Comparison of ENCODE assay signal across 8 cellular contexts in the genomic region with DNA sequence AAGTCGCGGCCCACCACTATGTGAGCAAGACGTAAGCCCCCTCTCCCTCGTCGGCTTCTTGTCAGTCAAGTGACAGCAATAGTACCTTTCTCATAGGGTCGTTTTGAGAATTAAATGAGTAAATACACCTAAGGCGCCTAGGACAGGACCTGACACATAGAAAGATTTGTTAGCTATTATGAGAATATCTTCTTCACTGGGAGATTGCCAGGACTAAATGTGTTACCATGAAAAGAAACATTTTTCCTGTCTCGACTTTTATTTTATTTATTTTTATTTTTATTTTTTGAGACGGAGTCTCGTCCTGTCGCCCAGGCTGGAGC. TPM values are rescaled to one million over a fixed set of nuclear protein-coding genes. Genes with fewer than 3 reads are reported as not detected.
A peak's percentile ranks its signal among the peaks of the same experiment; 100 is the strongest.
DNase-seq lines count a peak whose midpoint lies in the region; TF ChIP-seq lines count a peak whose summit lies in the region.

No MANE protein-coding gene starts in this region.

- TF ChIP-seq POLR2A in testis (IDR thresholded peaks at IDR 0.05), result no peak

- H3K36me3 ChIP-seq in kidney epithelial cell (ENCODE audit: control insufficient read depth, insufficient read depth, low read length) (no peaks in the 10 kb centered on the region), testis (ENCODE audit: low read depth, missing control alignments) (no peaks in the 10 kb centered on the region)

- peak overlapping the region; percentile 63 for H3K4me3 ChIP-seq in kidney epithelial cell (ENCODE audit: low read depth, low read length)
- peak overlapping the region; percentile 70 to 78 for H3K4me3 ChIP-seq in testis

- H3K9me3 ChIP-seq in testis, result no peaks in the 10 kb centered on the region

- no peaks in the 10 kb centered on the region for H3K27me3 Mint-ChIP-seq in T-helper 2 cell treated with Interferon-gamma antibody and Interleukin-4, amounts not matched to agents 5 μg/mL and 100 μg/mL, for 36 hours (ENCODE audit: low read depth)

- H3K27me3 ChIP-seq in kidney epithelial cell (ENCODE audit: control insufficient read depth, insufficient read depth, low read length), result no peaks in the 10 kb centered on the region
- H3K27me3 ChIP-seq in testis, result no peaks in the 10 kb centered on the region

- peaks cover 37% of the 10 kb centered on the region for H3K4me1 Mint-ChIP-seq in T-helper 2 cell treated with Interferon-gamma antibody and Interleukin-4, amounts not matched to agents 5 μg/mL and 100 μg/mL, for 36 hours (ENCODE audit: low read depth)

- H3K36me3 Mint-ChIP-seq in T-helper 2 cell treated with Interferon-gamma antibody and Interleukin-4, amounts not matched to agents 5 μg/mL and 100 μg/mL, for 36 hours (ENCODE audit: low read depth), result peaks cover 52% of the 10 kb centered on the region

- H3K9me3 Mint-ChIP-seq in T-helper 2 cell treated with Interferon-gamma antibody and Interleukin-4, amounts not matched to agents 5 μg/mL and 100 μg/mL, for 36 hours, result no peaks in the 10 kb centered on the region

- TF ChIP-seq CTCF in kidney epithelial cell (IDR thresholded peaks at IDR 0.05; ENCODE audit: insufficient read depth, low read length, poor library complexity, severe bottlenecking), result no peak
- no peak for TF ChIP-seq CTCF in testis (IDR thresholded peaks at IDR 0.05)

- H3K4me1 ChIP-seq in testis, result peaks cover 15% of the 10 kb centered on the region

- 15 to 24% (median 24%) methylated on average over 11 of the region's 11 CpGs for WGBS in adipose tissue, 3 donors
- 4 to 10% methylated on average over 11 of the region's 11 CpGs for WGBS in testis, 2 donors

- H3K27ac ChIP-seq in adipose tissue (ENCODE audit: low read depth, low read length) (peak overlapping the region; percentile 38), testis (peak overlapping the region; percentile 94 to 95)

- peak overlapping the region; percentile 97 for H3K4me3 Mint-ChIP-seq in T-helper 2 cell treated with Interferon-gamma antibody and Interleukin-4, amounts not matched to agents 5 μg/mL and 100 μg/mL, for 36 hours

- DNase-seq in T-helper 2 cell treated with Interferon-gamma antibody and Interleukin-4, amounts not matched to agents 5 μg/mL and 100 μg/mL, for 36 hours (ENCODE audit: low spot score), result no peak
- DNase-seq in T-helper 2 cell (no peak), kidney epithelial cell (ENCODE audit: low read depth) (no peak), testis (no peak), NCI-H226 (no peak), SKM-1 treated with dmso at 0.1 percent for 144 hours (lab: John Stamatoyannopoulos, UW; ENCODE audit: unreplicated experiment) (no peak), SIG-M5 treated with dmso at 0.1 percent for 504 hours (lab: John Stamatoyannopoulos, UW; ENCODE audit: unreplicated experiment) (no peak)

- peak overlapping the region; percentile 99 for H3K27ac Mint-ChIP-seq in T-helper 2 cell treated with Interferon-gamma antibody and Interleukin-4, amounts not matched to agents 5 μg/mL and 100 μg/mL, for 36 hours

- intact Hi-C loops in testis (cut with DNase I; ENCODE audit: low total_unique reads), result no loop called here

RNA-seq across cellular contexts. Expression of a gene that starts 0.8 kb away (rescaled TPM):
- polyA plus RNA-seq in adipose tissue (10 to 100 TPM; 32.3 to 59.8 (median 55.4) TPM), testis (ENCODE audit: insufficient read depth, low read depth, low replicate concordance) (32.3 TPM)
- total RNA-seq in kidney epithelial cell (81.8 and 83.6 TPM in 2 replicates), testis (10 to 100 TPM; 38.1 to 47.0 TPM)

RNA-seq across cellular contexts. Expression of a gene that starts 19.7 kb away (rescaled TPM):
- polyA plus RNA-seq in adipose tissue (10 to 100 TPM in 2 of 3 donors, 1 to 10 TPM in 1; 6.6 to 27.6 (median 13.8) TPM), testis (ENCODE audit: insufficient read depth, low read depth, low replicate concordance) (32.4 TPM)
- total RNA-seq in kidney epithelial cell (14.4 and 18.2 TPM in 2 replicates), testis (10 to 100 TPM; 32.8 to 34.2 TPM)

RNA-seq across cellular contexts. Expression of a gene that starts 28.4 kb away (rescaled TPM):
- polyA plus RNA-seq in adipose tissue, result 1 to 10 TPM in 1 of 3 donors, under 1 TPM in 2; 0.31 to 2.8 (median 0.71) TPM
- total RNA-seq in kidney epithelial cell, result not detected in 2 replicates
- 1 to 10 TPM; 1.1 to 1.5 TPM for total RNA-seq in testis
- not detected for polyA plus RNA-seq in testis (ENCODE audit: insufficient read depth, low read depth, low replicate concordance)

RNA-seq across cellular contexts. Expression of a gene that starts 34.3 kb away (rescaled TPM):
- 1 to 10 TPM in 1 of 3 donors, under 1 TPM in 2; 0.67 to 1.1 (median 0.79) TPM for polyA plus RNA-seq in adipose tissue
- total RNA-seq in kidney epithelial cell, result 2.5 TPM in 2 replicates
- 10 to 100 TPM in 1 of 2 donors, 1 to 10 TPM in 1; 8.0 to 10.5 TPM for total RNA-seq in testis
- polyA plus RNA-seq in testis (ENCODE audit: insufficient read depth, low read depth, low replicate concordance), result 3.6 TPM
